Comparison of ENCODE assay signal across 18 cellular contexts in genomic region chr3:150786791-150787190, GRCh38. TPM values are rescaled to one million over a fixed set of nuclear protein-coding genes. Genes with fewer than 3 reads are reported as not detected.
DNase-seq lines count a peak whose midpoint lies in the region; ATAC-seq lines count a peak whose summit lies in the region.
"Had no signal": no experiment of that assay in that cellular context is flagged by ENCODE, and none has a peak within 500 bp of the region (broad histone marks: within the 10 kb centered on the region; RNA-seq: fewer than 3 reads in every experiment).

No MANE protein-coding gene starts in this region.

- H3K27me3 Mint-ChIP-seq in activated T-cell treated with anti-CD3 and anti-CD28 coated beads, Interleukin-2, amount 50 U/mL, for 4 hours (ENCODE audit: low read depth): peaks cover 5% of the 10 kb centered on the region

- no peaks in the 10 kb centered on the region for H3K9me3 Mint-ChIP-seq in activated T-cell treated with anti-CD3 and anti-CD28 coated beads, Interleukin-2, amount 50 U/mL, for 4 hours

- peak; percentile 56 to 73 for ATAC-seq in activated T-cell treated with anti-CD3 and anti-CD28 coated beads, Interleukin-2, amount 50 U/mL, for 4 hours
- no peak for ATAC-seq in GM18858 (IDR thresholded peaks at IDR 0.05; ENCODE audit: unreplicated experiment)
- ATAC-seq: mucosa of descending colon had no signal

- H3K4me1 Mint-ChIP-seq in activated T-cell treated with anti-CD3 and anti-CD28 coated beads, Interleukin-2, amount 50 U/mL, for 4 hours (ENCODE audit: low read depth): peaks cover 36% of the 10 kb centered on the region

- no peak overlapping the region for H3K4me3 Mint-ChIP-seq in activated T-cell treated with anti-CD3 and anti-CD28 coated beads, Interleukin-2, amount 50 U/mL, for 4 hours
- H3K4me3 Mint-ChIP-seq: activated T-helper 1 cell treated with anti-CD3 and anti-CD28 coated beads, Interleukin-12 subunit alpha, Interleukin-12 subunit beta, Interleukin-2, Interleukin-4 antibody, amounts not matched to agents 30 ng/mL and 10 ng/mL and 1 ng/mL, durations not matched to agents 14 hours and 24 hours and 36 hours had no signal

- no peak for DNase-seq in activated T-cell treated with anti-CD3 and anti-CD28 coated beads, Interleukin-2, amount 50 U/mL, for 4 hours
- DNase-seq in activated T-cell treated with anti-CD3 and anti-CD28 coated beads for 4 hours (no peak), NCI-H226 (peak; percentile 96), amniotic epithelial cell (ENCODE audit: low read depth) (peak; percentile 13), renal cortical epithelial cell (ENCODE audit: low read depth) (peak; percentile 81), middle frontal gyrus (ENCODE audit: extremely low spot score, low spot score) (no peak), activated gamma-delta T cell treated with Interleukin-2 at 50 U/mL for 16 hours (no peak)
- DNase-seq: ACHN, brain microvascular endothelial cell, GDM1, hippocampal formation, mucosa of descending colon, NCI-H2107, NCI-H774, occipital lobe, stomach had no signal

- H3K36me3 Mint-ChIP-seq in activated T-cell treated with anti-CD3 and anti-CD28 coated beads, Interleukin-2, amount 50 U/mL, for 4 hours (ENCODE audit: insufficient read depth): no peaks in the 10 kb centered on the region

RNA-seq across cellular contexts. Expression of gene SIAH2, which starts 23.8 kb away (rescaled TPM):
- 100 to 1,000 TPM; 136 to 146 (median 141) TPM for total RNA-seq in activated T-cell treated with anti-CD3 and anti-CD28 coated beads, Interleukin-2, amount 50 U/mL, for 4 hours
- 33.7 and 34.7 TPM in 2 replicates for total RNA-seq in renal cortical epithelial cell

Comparison
In these comparisons a context has a peak if more than half of its experiments do, and no peak if none do; other contexts are left out.
1. DNase-seq: peak in NCI-H226 (single experiment), amniotic epithelial cell (single experiment) and renal cortical epithelial cell (single experiment); none in activated T-cell treated with anti-CD3 and anti-CD28 coated beads, Interleukin-2, amount 50 U/mL, for 4 hours (single experiment), activated T-cell treated with anti-CD3 and anti-CD28 coated beads for 4 hours (single experiment), middle frontal gyrus (single experiment) and activated gamma-delta T cell treated with Interleukin-2 at 50 U/mL for 16 hours (single experiment).